8 cellular contexts compared by ENCODE assay signal in the genomic region with DNA sequence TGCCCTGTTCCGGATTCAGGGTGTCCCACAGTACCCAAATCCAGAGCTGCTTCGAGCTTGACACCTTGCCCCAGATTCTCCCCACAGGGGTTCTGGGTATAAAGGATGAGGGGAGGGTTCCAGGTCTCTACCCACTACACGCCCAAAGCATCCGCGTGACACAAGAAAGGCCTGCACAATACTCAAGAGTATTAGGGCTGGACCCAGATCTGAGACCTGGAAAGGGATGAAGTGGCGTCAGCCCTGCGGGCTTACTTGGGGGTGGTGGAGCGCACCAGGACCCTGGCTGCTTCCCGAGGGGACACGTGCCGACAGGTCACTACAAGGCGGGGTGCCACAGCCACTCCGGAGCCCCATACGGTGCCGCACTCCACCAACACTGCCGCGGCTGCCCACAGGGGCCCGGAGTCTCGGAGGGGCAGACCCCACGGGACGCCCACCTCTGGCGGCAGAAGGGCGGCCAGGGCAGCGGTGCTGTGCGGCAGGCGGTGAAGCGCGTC. TPM values are rescaled to one million over a fixed set of nuclear protein-coding genes. Genes with fewer than 3 reads are reported as not detected.
DNase-seq lines count a peak whose midpoint lies in the region; ATAC-seq, FAIRE-seq and TF ChIP-seq lines count a peak whose summit lies in the region.

No MANE protein-coding gene starts in this region.

- DNase-seq in activated CD4-positive, CD25-positive, alpha-beta regulatory T cell (lab: John Stamatoyannopoulos, UW) = no peak
- peak in 1 of 2 donors; percentile 30 for DNase-seq in activated naive CD4-positive, alpha-beta T cell treated with anti-CD3 and anti-CD28 coated beads, Interleukin-2, amount 50 U/mL, for 72 hours (ENCODE audit: low spot score in 2 of 2)
- DNase-seq in kidney = peak; percentile 81
- DNase-seq in testis = no peak
- DNase-seq in 8988T = no peak
- DNase-seq in iPS-NIHi11 (ENCODE audit: low spot score) = no peak

- peak overlapping the region; percentile 35 to 80 for H3K9ac ChIP-seq in kidney (ENCODE audit: low read length in 2 of 2)

- FAIRE-seq in kidney (lab: Jason Lieb, UNC) = no peak

- no peak for TF ChIP-seq CTCF in kidney (IDR thresholded peaks at IDR 0.05; ENCODE audit: borderline replicate concordance, extremely low read depth, insufficient read depth)
- no peak for TF ChIP-seq CTCF in testis (IDR thresholded peaks at IDR 0.05)

- H3K9me3 Mint-ChIP-seq in activated naive CD4-positive, alpha-beta T cell treated with anti-CD3 and anti-CD28 coated beads, Interleukin-2, amount 50 U/mL, for 72 hours = no peaks in the 10 kb centered on the region

- 6 to 21% methylated on average over 12 of the region's 28 CpGs for whole genome bisulfite sequencing in testis, 2 donors

- intact Hi-C loops in kidney (cut with DNase I) (no loop called here), testis (cut with DNase I; ENCODE audit: low total_unique reads) (no loop called here)

- H3K36me3 ChIP-seq in kidney (ENCODE audit: control insufficient read depth in 1 of 2, insufficient read depth in 2 of 2, low read length in 2 of 2) = peaks cover 0 to 6% of the 10 kb centered on the region in 2 donors
- no peaks in the 10 kb centered on the region for H3K36me3 ChIP-seq in testis (ENCODE audit: low read depth, missing control alignments)

- H3K4me1 ChIP-seq in kidney (ENCODE audit: control insufficient read depth in 1 of 2, insufficient read depth in 1 of 2, low read depth in 1 of 2, low read length in 2 of 2) (peaks cover 5 to 9% of the 10 kb centered on the region in 2 donors), testis (peaks cover 16% of the 10 kb centered on the region)

- H3K4me3 ChIP-seq in kidney (ENCODE audit: low read length in 2 of 2) (peak overlapping the region in 1 of 2 donors; percentile 68), testis (peak overlapping the region; percentile 75 to 79)

- TF ChIP-seq POLR2A in testis (IDR thresholded peaks at IDR 0.05) = no peak

- no peaks in the 10 kb centered on the region for H3K27me3 ChIP-seq in testis

- ATAC-seq in activated CD4-positive, CD25-positive, alpha-beta regulatory T cell treated with anti-CD3 and anti-CD28 coated beads, Interleukin-2, amount 50 U/mL, for 24 hours = peak; percentile 3 to 5
- ATAC-seq in HG03064 (IDR thresholded peaks at IDR 0.05; ENCODE audit: low read depth, unreplicated experiment) = peak; percentile 3
- ATAC-seq in activated naive CD4-positive, alpha-beta T cell treated with anti-CD3 and anti-CD28 coated beads, Interleukin-2, amount 50 U/mL, for 72 hours = peak; percentile 0 to 5

- no peaks in the 10 kb centered on the region for H3K9me3 ChIP-seq in kidney (ENCODE audit: control insufficient read depth in 1 of 2, low read length in 2 of 2)
- H3K9me3 ChIP-seq in testis = no peaks in the 10 kb centered on the region

- H3K27ac ChIP-seq in kidney (ENCODE audit: low read depth in 2 of 2, low read length in 2 of 2) = peak overlapping the region; percentile 91
- H3K27ac ChIP-seq in testis = peak overlapping the region; percentile 87 to 95

- peak overlapping the region; percentile 65 to 92 for H3K27ac Mint-ChIP-seq in activated naive CD4-positive, alpha-beta T cell treated with anti-CD3 and anti-CD28 coated beads, Interleukin-2, amount 50 U/mL, for 72 hours

- H3K36me3 Mint-ChIP-seq in activated naive CD4-positive, alpha-beta T cell treated with anti-CD3 and anti-CD28 coated beads, Interleukin-2, amount 50 U/mL, for 72 hours = no peaks in the 10 kb centered on the region

RNA-seq across cellular contexts. Expression of a gene that starts 1.3 kb away (rescaled TPM):
- 10 to 100 TPM in 1 of 2 donors, 1 to 10 TPM in 1; 6.4 to 15.4 TPM for total RNA-seq in activated naive CD4-positive, alpha-beta T cell treated with anti-CD3 and anti-CD28 coated beads, Interleukin-2, amount 50 U/mL, for 72 hours
- total RNA-seq in kidney (13.8 TPM), testis (10 to 100 TPM; 33.8 to 45.4 TPM)
- polyA plus RNA-seq in kidney (ENCODE audit: insufficient read depth, low read depth, low replicate concordance) (12.9 TPM), testis (ENCODE audit: insufficient read depth, low read depth, low replicate concordance) (66.8 TPM)

RNA-seq across cellular contexts. Expression of a gene that starts 12.6 kb away (rescaled TPM):
- total RNA-seq in activated naive CD4-positive, alpha-beta T cell treated with anti-CD3 and anti-CD28 coated beads, Interleukin-2, amount 50 U/mL, for 72 hours = 10 to 100 TPM in 1 of 2 donors, 1 to 10 TPM in 1; 5.1 to 10.5 TPM
- total RNA-seq in kidney (12.7 TPM), testis (1 to 10 TPM; 7.1 TPM)
- polyA plus RNA-seq in kidney (ENCODE audit: insufficient read depth, low read depth, low replicate concordance) (14.8 TPM), testis (ENCODE audit: insufficient read depth, low read depth, low replicate concordance) (9.7 TPM)

RNA-seq across cellular contexts. Expression of a gene that starts 25.1 kb away (rescaled TPM):
- total RNA-seq in activated naive CD4-positive, alpha-beta T cell treated with anti-CD3 and anti-CD28 coated beads, Interleukin-2, amount 50 U/mL, for 72 hours = 100 to 1,000 TPM in 1 of 2 donors, 10 to 100 TPM in 1; 76.2 to 105 TPM
- total RNA-seq in kidney (109 TPM), testis (10 to 100 TPM; 45.2 to 55.2 TPM)
- polyA plus RNA-seq in kidney (ENCODE audit: insufficient read depth, low read depth, low replicate concordance) (55.7 TPM), testis (ENCODE audit: insufficient read depth, low read depth, low replicate concordance) (49.7 TPM)
